In the genomic region with DNA sequence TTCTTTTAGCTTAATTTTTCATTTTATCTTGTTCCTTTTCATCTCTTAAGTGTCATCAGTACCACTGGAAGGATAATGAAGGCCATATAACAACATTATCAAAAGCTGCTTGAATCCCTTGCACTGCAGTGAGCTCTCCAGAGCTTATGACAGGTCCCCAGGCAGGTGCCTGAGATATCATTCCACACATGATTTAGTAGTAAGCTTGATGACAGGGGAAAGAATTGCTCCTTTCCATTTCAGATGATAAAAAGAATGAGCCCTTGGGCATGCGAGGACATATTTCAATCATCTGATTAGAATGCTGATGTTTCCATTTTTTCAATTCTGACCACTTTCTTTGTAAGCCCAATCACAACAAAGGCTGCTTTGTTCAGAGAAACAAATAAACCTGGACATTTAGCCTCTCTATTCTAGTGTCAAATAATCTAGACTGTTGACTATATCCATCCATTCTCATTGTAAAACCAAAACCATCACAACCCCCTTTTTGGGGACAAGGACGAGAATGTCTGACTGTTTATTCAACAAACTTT, we compare ENCODE assay signal across 6 cellular contexts.
"Had no signal": no experiment of that assay in that cellular context is flagged by ENCODE, and none has a peak within 500 bp of the region (broad histone marks: within the 10 kb centered on the region; RNA-seq: fewer than 3 reads in every experiment).

No MANE protein-coding gene starts in this region.

- H3K9me3 Mint-ChIP-seq: H9 had no signal

- H3K4me3 ChIP-seq: GM23248 had no signal

- H3K27ac Mint-ChIP-seq: H9, HFFc6, IgD-negative memory B cell had no signal

- H3K36me3 Mint-ChIP-seq: IgD-negative memory B cell had no signal

- H3K9ac ChIP-seq: GM23248 had no signal

- DNase-seq: GM23248, H9, HFFc6, KBM-7 had no signal

- H3K4me3 Mint-ChIP-seq: H9, HFFc6, IgD-negative memory B cell had no signal

- H2AFZ ChIP-seq: GM23248 had no signal

- H3K27me3 Mint-ChIP-seq: IgD-negative memory B cell had no signal

- H3K27ac ChIP-seq: GM23248, HL-60 had no signal
